In the genomic region with DNA sequence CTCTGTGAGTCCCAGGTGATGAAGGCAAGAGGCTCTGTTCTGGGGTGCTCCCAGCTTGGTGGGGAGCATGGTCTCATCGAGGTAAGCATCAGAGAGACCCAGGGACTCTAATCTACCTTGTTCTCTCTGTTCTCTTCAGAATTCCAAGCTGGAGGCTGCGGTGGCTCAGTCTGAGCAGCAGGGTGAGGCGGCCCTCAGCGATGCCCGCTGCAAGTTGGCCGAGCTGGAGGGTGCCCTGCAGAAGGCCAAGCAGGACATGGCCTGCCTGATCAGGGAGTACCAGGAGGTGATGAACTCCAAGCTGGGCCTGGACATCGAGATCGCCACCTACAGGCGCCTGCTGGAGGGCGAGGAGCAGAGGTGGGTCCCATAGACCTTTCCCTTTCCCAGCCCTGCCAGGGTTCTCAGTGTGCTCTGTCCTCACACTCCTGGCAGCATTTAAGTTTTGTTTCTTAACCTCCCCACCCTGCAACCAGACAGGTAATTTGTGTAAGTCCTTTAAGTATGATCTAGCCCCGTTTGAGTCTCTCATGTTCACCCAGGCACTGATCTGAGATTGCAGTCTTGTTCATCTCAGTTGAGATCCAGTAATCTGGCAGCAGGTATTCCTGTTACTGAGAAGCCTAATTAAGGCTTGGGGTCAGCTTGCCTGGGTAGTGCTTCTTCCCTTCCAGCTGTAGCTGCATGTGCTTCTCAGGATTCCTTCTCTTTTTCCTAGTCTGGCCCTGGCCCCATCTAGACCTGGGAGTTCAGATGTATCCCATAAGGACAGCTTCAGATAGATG, we compare ENCODE assay signal across 1 cellular context.
TF ChIP-seq lines count a peak whose summit lies in the region.

No MANE protein-coding gene starts in this region.

TF ChIP-seq in K562, 482 proteins besides CTCF, POLR2A, EP300 and RAD21:
- no peak for TF ChIP-seq ZBTB8A (IDR thresholded peaks at IDR 0.05; ENCODE audit: partially characterized antibody)
- TF ChIP-seq RNF2 (IDR thresholded peaks at IDR 0.05), result no peak
- no peak for TF ChIP-seq FOXM1 (IDR thresholded peaks at IDR 0.05; ENCODE audit: low read depth)
- TF ChIP-seq FOXM1 (CRISPR knock-in tag; IDR thresholded peaks at IDR 0.05; ENCODE audit: low read depth), result no peak
- no peak for TF ChIP-seq TSC22D4 (tag; IDR thresholded peaks at IDR 0.05)
- TF ChIP-seq YY1 (IDR thresholded peaks at IDR 0.05; ENCODE audit: borderline replicate concordance in 1 of 3, control insufficient read depth in 1 of 3, extremely low read depth in 1 of 3, insufficient read depth in 3 of 3, insufficient read length in 1 of 3, insufficient replicate concordance in 2 of 3, low read depth in 1 of 3, low read length in 2 of 3), result no peak
